ENCODE assay signal across 15 cellular contexts in genomic region chr11:65053826-65054503, GRCh38. TPM values are rescaled to one million over a fixed set of nuclear protein-coding genes. Genes with fewer than 3 reads are reported as not detected.
DNase-seq lines count a peak whose midpoint lies in the region; ATAC-seq, FAIRE-seq and TF ChIP-seq lines count a peak whose summit lies in the region.
"Had no signal": no experiment of that assay in that cellular context is flagged by ENCODE, and none has a peak within 500 bp of the region (broad histone marks: within the 10 kb centered on the region; RNA-seq: fewer than 3 reads in every experiment).

No MANE protein-coding gene starts in this region.

- no peak overlapping the region for H3K9ac ChIP-seq in H1 (replicated peaks in 1 of 4; ENCODE audit: extremely low read depth in 1 of 4, low read depth in 3 of 4, low read length in 3 of 4)

- no peak overlapping the region for H3K18ac ChIP-seq in H1 (ENCODE audit: extremely low read depth, low read length)

- H3K36me3 Mint-ChIP-seq in activated CD4-positive, alpha-beta memory T cell treated with anti-CD3 and anti-CD28 coated beads, Interleukin-2, amount 10 ng/mL, durations not matched to agents 7 days and 5 days (ENCODE audit: low read depth), result no peaks in the 10 kb centered on the region

- H3K4me3 ChIP-seq in H1 (ENCODE audit: extremely low read depth in 1 of 4, insufficient read depth in 2 of 4, low read depth in 3 of 4, low read length in 4 of 4), result no peak overlapping the region
- H3K4me3 ChIP-seq: pancreas, spleen had no signal

- ATAC-seq in HG03159 (IDR thresholded peaks at IDR 0.05; ENCODE audit: unreplicated experiment), result no peak
- ATAC-seq: pancreas had no signal

- WGBS in H1 (ENCODE audit: extremely low coverage in 1 of 2, insufficient coverage in 1 of 2, insufficient read length in 1 of 2, insufficient replicate concordance in 2 of 2, low coverage in 1 of 2, low lambda C conversion rate in 2 of 2, missing lambda C conversion rate in 1 of 2), 2 experiments, result 79% methylated on average over 8 of the region's 8 CpGs; no CpG with 5 or more reads in 1 of the 2 experiments

- H3K23me2 ChIP-seq in H1 (ENCODE audit: low read depth, low read length), result no peaks in the 10 kb centered on the region

- FAIRE-seq in GM12891 (lab: Jason Lieb, UNC) (peak; percentile 43), H1 (lab: Jason Lieb, UNC) (no peak)
- FAIRE-seq: keratinocyte, pancreas had no signal

- no peaks in the 10 kb centered on the region for H3K4me1 ChIP-seq in H1 (replicated peaks in 1 of 4; ENCODE audit: control insufficient read depth in 3 of 4, insufficient read depth in 4 of 4, low read length in 3 of 4)
- H3K4me1 ChIP-seq: pancreas had no signal

- POLR2A ChIA-PET in activated CD4-positive, alpha-beta memory T cell treated with anti-CD3 and anti-CD28 coated beads, Interleukin-2, amount 10 ng/mL, durations not matched to agents 7 days and 5 days (lab: Charles Lee), result interaction anchor here (1.0 to 1.2 kb wide), 2 partner anchors 13 to 29 kb away, joined by 3 to 4 read pairs; partner anchors contain the start of gene SAC3D1
- POLR2A ChIA-PET in H1 (lab: Charles Lee; ENCODE audit: partially characterized antibody), result interaction anchor here (0.6 to 1.6 kb wide), 8 partner anchors 8 to 45 kb away, joined by 3 to 6 read pairs (median 3); partner anchors contain the start of genes SAC3D1 and VPS51

- no peak overlapping the region for H3K14ac ChIP-seq in H1 (ENCODE audit: insufficient read length)

- H3K4me1 Mint-ChIP-seq in activated CD4-positive, alpha-beta memory T cell treated with anti-CD3 and anti-CD28 coated beads, Interleukin-2, amount 10 ng/mL, durations not matched to agents 7 days and 5 days, result peaks cover 19% of the 10 kb centered on the region

- H3K27me3 ChIP-seq in H1 (replicated peaks in 1 of 4; ENCODE audit: control insufficient read depth in 3 of 4, extremely low read depth in 1 of 4, insufficient read depth in 3 of 4, low read length in 3 of 4), result no peaks in the 10 kb centered on the region; a peak in 2 of 7 replicates
- H3K27me3 ChIP-seq: pancreas, spleen had no signal

- H4K91ac ChIP-seq in H1 (replicated peaks; ENCODE audit: insufficient read length, low read length), result no peak overlapping the region

- H2BK12ac ChIP-seq in H1 (ENCODE audit: low read depth, low read length), result no peak overlapping the region

- H4K20me1 ChIP-seq in H1 (replicated peaks in 1 of 2; ENCODE audit: control insufficient read depth in 1 of 2, insufficient read depth in 2 of 2, low read length in 2 of 2), result no peaks in the 10 kb centered on the region

- CTCF ChIA-PET in activated CD4-positive, alpha-beta memory T cell treated with anti-CD3 and anti-CD28 coated beads, Interleukin-2, amount 10 ng/mL, durations not matched to agents 7 days and 5 days (lab: Charles Lee), result no interaction called here
- CTCF ChIA-PET in H1 (lab: Charles Lee; ENCODE audit: partially characterized antibody), result interaction anchor here (0.9 to 1.6 kb wide), 4 partner anchors 9 to 46 kb away, joined by 3 to 6 read pairs (median 4); no protein-coding TSS in a partner anchor

- no peak overlapping the region for H3K23ac ChIP-seq in H1 (ENCODE audit: insufficient read length)

- no peak overlapping the region for H2AK5ac ChIP-seq in H1 (ENCODE audit: low read depth, low read length)

- H3K79me2 ChIP-seq in H1 (ENCODE audit: control insufficient read depth in 1 of 2, insufficient read depth in 2 of 2, low read length in 2 of 2), result no peaks in the 10 kb centered on the region

- no peak overlapping the region for H2BK20ac ChIP-seq in H1 (ENCODE audit: low read length)

- no peaks in the 10 kb centered on the region for H3K9me3 Mint-ChIP-seq in activated CD4-positive, alpha-beta memory T cell treated with anti-CD3 and anti-CD28 coated beads, Interleukin-2, amount 10 ng/mL, durations not matched to agents 7 days and 5 days

- TF ChIP-seq CTCF in H1 (IDR thresholded peaks at IDR 0.05; ENCODE audit: control extremely low read depth in 1 of 3, insufficient read depth in 1 of 3, low read depth in 1 of 3, low read length in 3 of 3), result no peak

- H2BK5ac ChIP-seq in H1 (ENCODE audit: low read depth, low read length), result no peak overlapping the region; the same call in 1 of the 2 replicates

- no peak overlapping the region for H2BK15ac ChIP-seq in H1 (ENCODE audit: low read length)

- DNase-seq in CD1c-positive myeloid dendritic cell (ENCODE audit: extremely low spot score), result peak; percentile 20
- DNase-seq in GM12891 (ENCODE audit: insufficient read length, low spot score), result no peak
- DNase-seq in activated CD4-positive, alpha-beta memory T cell treated with anti-CD3 and anti-CD28 coated beads, Interleukin-2, amount 10 ng/mL, durations not matched to agents 7 days and 5 days, result no peak
- DNase-seq in H1 (ENCODE audit: low read depth in 1 of 2, low spot score in 2 of 2), result no peak
- no peak for DNase-seq in HCEC 1CT
- DNase-seq in activated gamma-delta T cell treated with Interleukin-2 at 50 U/mL for 16 hours, result no peak
- DNase-seq: activated gamma-delta T cell, cerebellar nuclear complex, glutamatergic neuron, NCI-H2171, pancreas, spleen had no signal

- H3K9me3 ChIP-seq in H1 (ENCODE audit: insufficient read depth in 2 of 2, low read depth in 1 of 2, low read length in 1 of 2), result no peaks in the 10 kb centered on the region
- H3K9me3 ChIP-seq: pancreas, spleen had no signal

- peak overlapping the region; percentile 11; the same call in 1 of the 2 replicates for H4K8ac ChIP-seq in H1 (ENCODE audit: extremely low read depth, insufficient read depth, low read length)

- no peak overlapping the region for H3K4me2 ChIP-seq in H1 (ENCODE audit: insufficient read depth in 1 of 2, low read depth in 2 of 2, low read length in 2 of 2)

- H3K27me3 Mint-ChIP-seq in activated CD4-positive, alpha-beta memory T cell treated with anti-CD3 and anti-CD28 coated beads, Interleukin-2, amount 10 ng/mL, durations not matched to agents 7 days and 5 days, result no peaks in the 10 kb centered on the region

- H2AFZ ChIP-seq in H1 (ENCODE audit: low read length), result no peak overlapping the region

- H3K36me3 ChIP-seq in H1 (ENCODE audit: control insufficient read depth in 2 of 4, insufficient read depth in 4 of 4, low read length in 3 of 4), result no peaks in the 10 kb centered on the region
- H3K36me3 ChIP-seq: pancreas, spleen had no signal

- H3K56ac ChIP-seq in H1 (replicated peaks; ENCODE audit: insufficient read length, low read depth, low read length), result no peak overlapping the region

- no peak overlapping the region for H3K27ac ChIP-seq in H1 (ENCODE audit: low read depth, low read length)
- H3K27ac ChIP-seq: epithelial cell of prostate, pancreas, spleen had no signal

- H2BK120ac ChIP-seq in H1 (replicated peaks; ENCODE audit: low read depth, low read length), result no peak overlapping the region

- no peak for TF ChIP-seq RAD21 in H1 (IDR thresholded peaks at IDR 0.05 in 1 of 2, conservative IDR thresholded peaks at IDR 0.05 in 1 of 2; ENCODE audit: low read depth in 2 of 2, low read length in 2 of 2)

- no peak for TF ChIP-seq EP300 in H1 (IDR thresholded peaks at IDR 0.05; ENCODE audit: borderline replicate concordance in 1 of 2, low read depth in 2 of 2, low read length in 2 of 2)

- no peak overlapping the region for H3K4me3 Mint-ChIP-seq in activated CD4-positive, alpha-beta memory T cell treated with anti-CD3 and anti-CD28 coated beads, Interleukin-2, amount 10 ng/mL, durations not matched to agents 7 days and 5 days

- no peak overlapping the region for H4K5ac ChIP-seq in H1 (ENCODE audit: insufficient read length, low read depth, low read length)

- peak overlapping the region; percentile 59 for H3K27ac Mint-ChIP-seq in activated CD4-positive, alpha-beta memory T cell treated with anti-CD3 and anti-CD28 coated beads, Interleukin-2, amount 10 ng/mL, durations not matched to agents 7 days and 5 days

- TF ChIP-seq POLR2A in GM12891 (IDR thresholded peaks at IDR 0.05; ENCODE audit: low read depth, low read length), result no peak
- TF ChIP-seq POLR2A in H1 (IDR thresholded peaks at IDR 0.05; ENCODE audit: control extremely low read depth in 1 of 2, low read depth in 2 of 2, low read length in 2 of 2), result no peak

- no peaks in the 10 kb centered on the region for H3K79me1 ChIP-seq in H1 (ENCODE audit: low read depth, low read length)

- no peak overlapping the region for H3K4ac ChIP-seq in H1 (replicated peaks; ENCODE audit: insufficient read length, low read depth, low read length)

RNA-seq across cellular contexts. Expression of gene NAALADL1, which starts 4.4 kb away (rescaled TPM):
- polyA plus RNA-seq in GM12891 (2012; ENCODE audit: low read depth, missing spikeins), result 17.7 TPM
- 10 to 100 TPM; 13.6 to 16.8 TPM for total RNA-seq in activated CD4-positive, alpha-beta memory T cell treated with anti-CD3 and anti-CD28 coated beads, Interleukin-2, amount 10 ng/mL, durations not matched to agents 7 days and 5 days
- 7.5 and 8.1 TPM in 2 replicates for total RNA-seq in H1 (2021; fragmentation: NEBNext Ultra II Directional; extraction: Animal tissue kit (Norgen Biotek cat#: 25700))
- 9.9 and 12.6 TPM in 2 replicates for polyA plus RNA-seq in H1 (2011; rRNA removed)
- 11.1 TPM for polyA plus RNA-seq in H1 (2011; cell fraction: cytosol; rRNA removed)
- polyA plus RNA-seq in H1 (2011; cell fraction: nucleus; rRNA removed), result 29.3 TPM
- polyA plus RNA-seq in H1 (2012, experiment 1 of 2), result 7.0 to 9.4 TPM (median 7.7 TPM) in 4 replicates
- polyA plus RNA-seq in H1 (2012, experiment 2 of 2), result 6.5 TPM
- 3.9 TPM for polyA plus RNA-seq in H1 (2013, experiment 1 of 2)
- 3.5 TPM for polyA plus RNA-seq in H1 (2013, experiment 2 of 2)
- polyA minus RNA-seq in H1 (2011; rRNA and poly(A)+ RNA removed), result 2.7 and 9.6 TPM in 2 replicates
- polyA minus RNA-seq in H1 (2011; cell fraction: cytosol; rRNA and poly(A)+ RNA removed), result 2.8 TPM
- polyA minus RNA-seq in H1 (2011; cell fraction: nucleus; rRNA and poly(A)+ RNA removed), result 3.5 TPM

RNA-seq across cellular contexts. Expression of gene SAC3D1, which starts 13.0 kb away (rescaled TPM):
- polyA plus RNA-seq in GM12891 (2012; ENCODE audit: low read depth, missing spikeins), result 10.0 TPM
- total RNA-seq in activated CD4-positive, alpha-beta memory T cell treated with anti-CD3 and anti-CD28 coated beads, Interleukin-2, amount 10 ng/mL, durations not matched to agents 7 days and 5 days, result 10 to 100 TPM; 24.2 to 24.8 TPM
- total RNA-seq in H1 (2021; fragmentation: NEBNext Ultra II Directional; extraction: Animal tissue kit (Norgen Biotek cat#: 25700)), result 19.4 and 23.3 TPM in 2 replicates
- 25.8 and 41.3 TPM in 2 replicates for polyA plus RNA-seq in H1 (2011; rRNA removed)
- 27.5 TPM for polyA plus RNA-seq in H1 (2011; cell fraction: cytosol; rRNA removed)
- 27.6 TPM for polyA plus RNA-seq in H1 (2011; cell fraction: nucleus; rRNA removed)
- 10.1 to 20.1 TPM (median 18.5 TPM) in 4 replicates for polyA plus RNA-seq in H1 (2012, experiment 1 of 2)
- polyA plus RNA-seq in H1 (2012, experiment 2 of 2), result 13.0 TPM
- polyA plus RNA-seq in H1 (2013, experiment 1 of 2), result 16.0 TPM
- 15.8 TPM for polyA plus RNA-seq in H1 (2013, experiment 2 of 2)
- polyA minus RNA-seq in H1 (2011; rRNA and poly(A)+ RNA removed), result 3.8 and 5.2 TPM in 2 replicates
- 14.0 TPM for polyA minus RNA-seq in H1 (2011; cell fraction: cytosol; rRNA and poly(A)+ RNA removed)
- polyA minus RNA-seq in H1 (2011; cell fraction: nucleus; rRNA and poly(A)+ RNA removed), result 11.7 TPM

RNA-seq across cellular contexts. Expression of gene SNX15, which starts 26.7 kb away (rescaled TPM):
- polyA plus RNA-seq in GM12891 (2012; ENCODE audit: low read depth, missing spikeins), result 11.5 TPM
- total RNA-seq in activated CD4-positive, alpha-beta memory T cell treated with anti-CD3 and anti-CD28 coated beads, Interleukin-2, amount 10 ng/mL, durations not matched to agents 7 days and 5 days, result 10 to 100 TPM; 24.3 to 24.6 TPM
- total RNA-seq in H1 (2021; fragmentation: NEBNext Ultra II Directional; extraction: Animal tissue kit (Norgen Biotek cat#: 25700)), result 18.3 and 19.6 TPM in 2 replicates
- polyA plus RNA-seq in H1 (2011; rRNA removed), result 13.0 and 20.2 TPM in 2 replicates
- 13.9 TPM for polyA plus RNA-seq in H1 (2011; cell fraction: cytosol; rRNA removed)
- 13.3 TPM for polyA plus RNA-seq in H1 (2011; cell fraction: nucleus; rRNA removed)
- 0.94 to 19.7 TPM (median 15.7 TPM) in 4 replicates for polyA plus RNA-seq in H1 (2012, experiment 1 of 2)
- 17.1 TPM for polyA plus RNA-seq in H1 (2012, experiment 2 of 2)
- 11.2 TPM for polyA plus RNA-seq in H1 (2013, experiment 1 of 2)
- 10.0 TPM for polyA plus RNA-seq in H1 (2013, experiment 2 of 2)
- 5.2 and 10.9 TPM in 2 replicates for polyA minus RNA-seq in H1 (2011; rRNA and poly(A)+ RNA removed)
- polyA minus RNA-seq in H1 (2011; cell fraction: cytosol; rRNA and poly(A)+ RNA removed), result 7.0 TPM
- 9.8 TPM for polyA minus RNA-seq in H1 (2011; cell fraction: nucleus; rRNA and poly(A)+ RNA removed)

RNA-seq across cellular contexts. Expression of gene CDCA5, which starts 29.9 kb away (rescaled TPM):
- 43.2 TPM for polyA plus RNA-seq in GM12891 (2012; ENCODE audit: low read depth, missing spikeins)
- total RNA-seq in activated CD4-positive, alpha-beta memory T cell treated with anti-CD3 and anti-CD28 coated beads, Interleukin-2, amount 10 ng/mL, durations not matched to agents 7 days and 5 days, result 100 to 1,000 TPM in 1 of 2 experiments, 10 to 100 TPM in 1; 98.2 to 104 TPM
- 87.0 and 90.0 TPM in 2 replicates for total RNA-seq in H1 (2021; fragmentation: NEBNext Ultra II Directional; extraction: Animal tissue kit (Norgen Biotek cat#: 25700))
- polyA plus RNA-seq in H1 (2011; rRNA removed), result 39.2 and 53.7 TPM in 2 replicates
- 60.2 TPM for polyA plus RNA-seq in H1 (2011; cell fraction: cytosol; rRNA removed)
- polyA plus RNA-seq in H1 (2011; cell fraction: nucleus; rRNA removed), result 77.0 TPM
- 76.4 to 81.1 TPM (median 78.9 TPM) in 4 replicates for polyA plus RNA-seq in H1 (2012, experiment 1 of 2)
- polyA plus RNA-seq in H1 (2012, experiment 2 of 2), result 74.2 TPM
- 48.2 TPM for polyA plus RNA-seq in H1 (2013, experiment 1 of 2)
- 49.9 TPM for polyA plus RNA-seq in H1 (2013, experiment 2 of 2)
- polyA minus RNA-seq in H1 (2011; rRNA and poly(A)+ RNA removed), result 35.7 and 48.7 TPM in 2 replicates
- 26.7 TPM for polyA minus RNA-seq in H1 (2011; cell fraction: cytosol; rRNA and poly(A)+ RNA removed)
- 34.7 TPM for polyA minus RNA-seq in H1 (2011; cell fraction: nucleus; rRNA and poly(A)+ RNA removed)

RNA-seq across cellular contexts. Expression of gene ZFPL1, which starts 30.1 kb away (rescaled TPM):
- 32.4 TPM for polyA plus RNA-seq in GM12891 (2012; ENCODE audit: low read depth, missing spikeins)
- 10 to 100 TPM; 30.1 to 31.6 TPM for total RNA-seq in activated CD4-positive, alpha-beta memory T cell treated with anti-CD3 and anti-CD28 coated beads, Interleukin-2, amount 10 ng/mL, durations not matched to agents 7 days and 5 days
- total RNA-seq in H1 (2021; fragmentation: NEBNext Ultra II Directional; extraction: Animal tissue kit (Norgen Biotek cat#: 25700)), result 21.4 and 21.5 TPM in 2 replicates
- 76.8 and 103 TPM in 2 replicates for polyA plus RNA-seq in H1 (2011; rRNA removed)
- 34.0 TPM for polyA plus RNA-seq in H1 (2011; cell fraction: cytosol; rRNA removed)
- 53.5 TPM for polyA plus RNA-seq in H1 (2011; cell fraction: nucleus; rRNA removed)
- polyA plus RNA-seq in H1 (2012, experiment 1 of 2), result 18.1 to 31.4 TPM (median 28.3 TPM) in 4 replicates
- polyA plus RNA-seq in H1 (2012, experiment 2 of 2), result 36.8 TPM
- 29.6 TPM for polyA plus RNA-seq in H1 (2013, experiment 1 of 2)
- 26.8 TPM for polyA plus RNA-seq in H1 (2013, experiment 2 of 2)
- 20.3 and 23.4 TPM in 2 replicates for polyA minus RNA-seq in H1 (2011; rRNA and poly(A)+ RNA removed)
- polyA minus RNA-seq in H1 (2011; cell fraction: cytosol; rRNA and poly(A)+ RNA removed), result 13.9 TPM
- 21.1 TPM for polyA minus RNA-seq in H1 (2011; cell fraction: nucleus; rRNA and poly(A)+ RNA removed)
